In the genomic region with DNA sequence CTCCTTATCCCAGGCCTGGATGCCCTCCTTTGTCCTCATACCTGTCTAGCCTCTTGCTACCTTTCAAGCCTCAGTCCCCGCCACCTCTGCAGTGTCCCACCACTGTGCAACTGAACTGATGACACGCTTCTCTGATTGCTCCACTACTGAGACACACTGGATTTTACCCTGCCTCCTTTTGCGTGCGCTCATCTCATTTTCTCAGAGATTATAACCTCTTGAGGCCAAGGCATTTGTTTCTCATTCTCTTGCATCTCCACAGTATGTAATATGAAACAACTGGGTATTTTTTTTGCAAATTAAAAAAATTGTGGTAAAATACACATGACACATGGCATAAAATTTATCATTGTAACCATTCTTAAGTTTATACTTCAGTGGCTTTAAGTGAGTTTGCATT, we compare ENCODE assay signal across 26 cellular contexts.
"Had no signal": no experiment of that assay in that cellular context is flagged by ENCODE, and none has a peak within 500 bp of the region (broad histone marks: within the 10 kb centered on the region; RNA-seq: fewer than 3 reads in every experiment).

No MANE protein-coding gene starts in this region.

- H3K4me3 Mint-ChIP-seq: activated naive CD4-positive, alpha-beta T cell treated with anti-CD3 and anti-CD28 coated beads for 36 hours; activated naive CD8-positive, alpha-beta T cell treated with anti-CD3 and anti-CD28 coated beads for 36 hours; activated T-helper 1 cell treated with anti-CD3 and anti-CD28 coated beads, Interleukin-12 subunit alpha, Interleukin-12 subunit beta, Interleukin-2, Interleukin-4 antibody, amounts not matched to agents 30 ng/mL and 10 ng/mL and 1 ng/mL, durations not matched to agents 14 hours and 24 hours and 36 hours; natural killer cell treated with Interleukin-12 subunit alpha and Interleukin-12 subunit beta and Interleukin-15 and Interleukin-18, amount 100 ng/mL, for 72 hours; stimulated activated naive CD8-positive, alpha-beta T cell treated with anti-CD3 and anti-CD28 coated beads, Interleukin-15, amount 100 ng/mL, for 72 hours; T-helper 1 cell treated with Interleukin-12 subunit alpha and Interleukin-12 subunit beta and Interleukin-4 antibody, amounts not matched to agents 30 μg/mL and 1 μg/mL, for 36 hours had no signal

- H3K27ac Mint-ChIP-seq: activated naive CD4-positive, alpha-beta T cell treated with anti-CD3 and anti-CD28 coated beads for 36 hours; activated naive CD8-positive, alpha-beta T cell treated with anti-CD3 and anti-CD28 coated beads for 36 hours; activated T-helper 1 cell treated with anti-CD3 and anti-CD28 coated beads, Interleukin-12 subunit alpha, Interleukin-12 subunit beta, Interleukin-2, Interleukin-4 antibody, amounts not matched to agents 30 ng/mL and 10 ng/mL and 1 ng/mL, durations not matched to agents 14 hours and 24 hours and 36 hours; natural killer cell treated with Interleukin-12 subunit alpha and Interleukin-12 subunit beta and Interleukin-15 and Interleukin-18, amount 100 ng/mL, for 72 hours; stimulated activated naive CD8-positive, alpha-beta T cell treated with anti-CD3 and anti-CD28 coated beads, Interleukin-15, amount 100 ng/mL, for 72 hours; T-helper 1 cell treated with Interleukin-12 subunit alpha and Interleukin-12 subunit beta and Interleukin-4 antibody, amounts not matched to agents 30 μg/mL and 1 μg/mL, for 36 hours had no signal

- DNase-seq: activated CD4-positive, alpha-beta T cell treated with anti-CD3 and anti-CD28 coated beads for 4 hours; activated CD4-positive, alpha-beta T cell treated with anti-CD3 and anti-CD28 coated beads, Interleukin-2, amount 50 U/mL, for 4 hours; activated effector memory CD4-positive, alpha-beta T cell treated with anti-CD3 and anti-CD28 coated beads, Interleukin-2, amount 50 U/mL, for 16 hours; activated naive CD4-positive, alpha-beta T cell treated with anti-CD3 and anti-CD28 coated beads for 36 hours; activated naive CD8-positive, alpha-beta T cell treated with anti-CD3 and anti-CD28 coated beads for 36 hours; activated T-cell treated with anti-CD3 and anti-CD28 coated beads for 4 hours; brain microvascular endothelial cell; dorsolateral prefrontal cortex; effector memory CD4-positive, alpha-beta T cell; erythroblast; foreskin melanocyte; islet precursor cell; left ventricle myocardium inferior; mucosa of descending colon; right lobe of liver; stimulated activated CD4-positive, alpha-beta T cell treated with anti-CD3 and anti-CD28 coated beads, Interleukin-12 subunit alpha, Interleukin-12 subunit beta, amount 100 ng/mL, for 4 hours; stimulated activated CD4-positive, alpha-beta T cell treated with anti-CD3 and anti-CD28 coated beads, Interleukin-4, amount 100 ng/mL, for 1 hour; stimulated activated naive CD8-positive, alpha-beta T cell treated with anti-CD3 and anti-CD28 coated beads, Interleukin-15, amount 100 ng/mL, for 72 hours; substantia nigra; T-helper 9 cell; thyroid gland had no signal

- FAIRE-seq: astrocyte, TTC549 had no signal

- ATAC-seq: mucosa of descending colon; natural killer cell treated with Interleukin-12 subunit alpha and Interleukin-12 subunit beta and Interleukin-15 and Interleukin-18, amount 100 ng/mL, for 72 hours; right lobe of liver; stimulated activated naive CD8-positive, alpha-beta T cell treated with anti-CD3 and anti-CD28 coated beads, Interleukin-15, amount 100 ng/mL, for 72 hours had no signal

- H3K27me3 Mint-ChIP-seq: activated naive CD8-positive, alpha-beta T cell treated with anti-CD3 and anti-CD28 coated beads for 36 hours; stimulated activated naive CD8-positive, alpha-beta T cell treated with anti-CD3 and anti-CD28 coated beads, Interleukin-15, amount 100 ng/mL, for 72 hours had no signal
